ENCODE assay signal across 22 cellular contexts in genomic region chr10:75765705-75766104, GRCh38.
"Had no signal": no experiment of that assay in that cellular context is flagged by ENCODE, and none has a peak within 500 bp of the region (broad histone marks: within the 10 kb centered on the region; RNA-seq: fewer than 3 reads in every experiment).

No MANE protein-coding gene starts in this region.

- H3K36me3 Mint-ChIP-seq: activated CD8-positive, alpha-beta memory T cell treated with anti-CD3 and anti-CD28 coated beads, Interleukin-2, amount 10 ng/mL, durations not matched to agents 7 days and 5 days; activated naive CD4-positive, alpha-beta T cell treated with anti-CD3 and anti-CD28 coated beads, Interleukin-2, amount 10 ng/mL, durations not matched to agents 7 days and 5 days; naive B cell had no signal

- H3K36me3 ChIP-seq: heart right ventricle, lower lobe of right lung, spleen, upper lobe of left lung, WERI-Rb-1 had no signal

- H3K27ac Mint-ChIP-seq: activated CD4-positive, alpha-beta T cell treated with anti-CD3 and anti-CD28 coated beads, Interleukin-2, amount 10 ng/mL, durations not matched to agents 7 days and 5 days; activated CD8-positive, alpha-beta memory T cell treated with anti-CD3 and anti-CD28 coated beads, Interleukin-2, amount 10 ng/mL, durations not matched to agents 7 days and 5 days; activated CD8-positive, alpha-beta T cell treated with anti-CD3 and anti-CD28 coated beads for 36 hours; activated naive CD4-positive, alpha-beta T cell treated with anti-CD3 and anti-CD28 coated beads, Interleukin-2, amount 10 ng/mL, durations not matched to agents 7 days and 5 days; naive B cell; progenitor cell of endocrine pancreas; T-helper 2 cell treated with Interferon-gamma antibody and Interleukin-4, amounts not matched to agents 5 μg/mL and 100 μg/mL, for 36 hours had no signal

- H3K4me1 Mint-ChIP-seq: activated CD8-positive, alpha-beta memory T cell treated with anti-CD3 and anti-CD28 coated beads, Interleukin-2, amount 10 ng/mL, durations not matched to agents 7 days and 5 days; activated naive CD4-positive, alpha-beta T cell treated with anti-CD3 and anti-CD28 coated beads, Interleukin-2, amount 10 ng/mL, durations not matched to agents 7 days and 5 days; naive B cell had no signal

- DNase-seq: activated CD4-positive, alpha-beta T cell treated with anti-CD3 and anti-CD28 coated beads, Interleukin-2, amount 10 ng/mL, durations not matched to agents 7 days and 5 days; activated CD4-positive, CD25-positive, alpha-beta regulatory T cell treated with anti-CD3 and anti-CD28 coated beads, Interleukin-2, amount 50 U/mL, for 72 hours; activated CD8-positive, alpha-beta memory T cell treated with anti-CD3 and anti-CD28 coated beads, Interleukin-2, amount 10 ng/mL, durations not matched to agents 7 days and 5 days; activated CD8-positive, alpha-beta T cell treated with anti-CD3 and anti-CD28 coated beads for 36 hours; activated effector memory CD4-positive, alpha-beta T cell treated with anti-CD3 and anti-CD28 coated beads, Interleukin-2, amount 50 U/mL, for 16 hours; activated naive CD4-positive, alpha-beta T cell treated with anti-CD3 and anti-CD28 coated beads, Interleukin-2, amount 10 ng/mL, durations not matched to agents 7 days and 5 days; activated T-cell treated with anti-CD3 and anti-CD28 coated beads for 4 hours; amygdala; cerebellar nuclear complex; heart right ventricle; lower lobe of right lung; naive B cell; spleen; stimulated activated CD4-positive, alpha-beta T cell treated with anti-CD3 and anti-CD28 coated beads, Interleukin-4, amount 100 ng/mL, for 1 hour; stimulated activated naive CD4-positive, alpha-beta T cell treated with Interleukin-2 at 50 U/mL for 16 hours; upper lobe of left lung; WERI-Rb-1 had no signal

- H3K4me1 ChIP-seq: spleen had no signal

- H3K9me3 Mint-ChIP-seq: activated CD4-positive, alpha-beta T cell treated with anti-CD3 and anti-CD28 coated beads, Interleukin-2, amount 10 ng/mL, durations not matched to agents 7 days and 5 days; activated CD8-positive, alpha-beta T cell treated with anti-CD3 and anti-CD28 coated beads for 36 hours; T-helper 2 cell treated with Interferon-gamma antibody and Interleukin-4, amounts not matched to agents 5 μg/mL and 100 μg/mL, for 36 hours had no signal

- ATAC-seq: activated CD8-positive, alpha-beta memory T cell treated with anti-CD3 and anti-CD28 coated beads, Interleukin-2, amount 10 ng/mL, durations not matched to agents 7 days and 5 days; activated CD8-positive, alpha-beta T cell treated with anti-CD3 and anti-CD28 coated beads for 36 hours; left lobe of liver; lower lobe of right lung had no signal

- H3K27me3 ChIP-seq: heart right ventricle, spleen, upper lobe of left lung had no signal

- H3K27me3 Mint-ChIP-seq: activated CD8-positive, alpha-beta memory T cell treated with anti-CD3 and anti-CD28 coated beads, Interleukin-2, amount 10 ng/mL, durations not matched to agents 7 days and 5 days; activated naive CD4-positive, alpha-beta T cell treated with anti-CD3 and anti-CD28 coated beads, Interleukin-2, amount 10 ng/mL, durations not matched to agents 7 days and 5 days; naive B cell had no signal

- H3K4me3 ChIP-seq: coronary artery, heart right ventricle, lower lobe of right lung, spleen, upper lobe of left lung had no signal

- H3K4me3 Mint-ChIP-seq: activated CD4-positive, alpha-beta T cell treated with anti-CD3 and anti-CD28 coated beads, Interleukin-2, amount 10 ng/mL, durations not matched to agents 7 days and 5 days; activated CD8-positive, alpha-beta memory T cell treated with anti-CD3 and anti-CD28 coated beads, Interleukin-2, amount 10 ng/mL, durations not matched to agents 7 days and 5 days; activated CD8-positive, alpha-beta T cell treated with anti-CD3 and anti-CD28 coated beads for 36 hours; activated naive CD4-positive, alpha-beta T cell treated with anti-CD3 and anti-CD28 coated beads, Interleukin-2, amount 10 ng/mL, durations not matched to agents 7 days and 5 days; naive B cell; T-helper 2 cell treated with Interferon-gamma antibody and Interleukin-4, amounts not matched to agents 5 μg/mL and 100 μg/mL, for 36 hours had no signal

- H3K9me3 ChIP-seq: lower lobe of right lung, upper lobe of left lung had no signal

- H3K27ac ChIP-seq: coronary artery, epithelial cell of prostate, heart right ventricle, lower lobe of right lung, spleen, upper lobe of left lung, WERI-Rb-1 had no signal
